Comparison of ENCODE assay signal across 8 cellular contexts in genomic region chr1:51189421-51190073, GRCh38.
DNase-seq lines count a peak whose midpoint lies in the region; TF ChIP-seq lines count a peak whose summit lies in the region.

No MANE protein-coding gene starts in this region.

- no peak overlapping the region for H3K9ac ChIP-seq in OCI-LY3 (ENCODE audit: low read length)

- no peak overlapping the region for H2AFZ ChIP-seq in OCI-LY3 (ENCODE audit: low read depth, low read length)

- no peak overlapping the region for H3K4me3 ChIP-seq in OCI-LY3 (ENCODE audit: low read length)

- no peaks in the 10 kb centered on the region for H3K4me1 ChIP-seq in OCI-LY3 (ENCODE audit: low read length)

- TF ChIP-seq CTCF in OCI-LY3 (IDR thresholded peaks at IDR 0.05; ENCODE audit: low read depth, low read length), result peak; percentile 84

- no peaks in the 10 kb centered on the region for H4K20me1 ChIP-seq in OCI-LY3 (ENCODE audit: insufficient read depth, low read length)

- no peak overlapping the region for H3K27ac ChIP-seq in OCI-LY3 (ENCODE audit: low read length)

- H3K27me3 ChIP-seq in OCI-LY3 (ENCODE audit: low read depth, low read length), result 0 out of 2 replicates have a peak, but pooled peaks cover 4% of the 10 kb centered on the region

- H3K36me3 ChIP-seq in OCI-LY3 (replicated peaks; ENCODE audit: low read depth, low read length), result no peaks in the 10 kb centered on the region

- H3K79me2 ChIP-seq in OCI-LY3 (ENCODE audit: low read length), result no peaks in the 10 kb centered on the region

- peak; percentile 15 for DNase-seq in activated CD4-positive, CD25-positive, alpha-beta regulatory T cell treated with anti-CD3 and anti-CD28 coated beads, Interleukin-2, amount 50 U/mL, for 16 hours (ENCODE audit: low read depth, low spot score)
- DNase-seq in activated CD4-positive, CD25-positive, alpha-beta regulatory T cell treated with anti-CD3 and anti-CD28 coated beads, Interleukin-2, amount 50 U/mL, for 72 hours, result no peak
- DNase-seq in KG1 (lab: John Stamatoyannopoulos, UW) (peak; percentile 31), amniotic epithelial cell (ENCODE audit: low read depth) (peak; percentile 67), iPS DF 4.7 (ENCODE audit: extremely low read depth, low spot score) (peak; percentile 16), 8988T (no peak)
- peak; percentile 8 to 59 (median 15) for DNase-seq in stimulated activated CD4-positive, alpha-beta T cell treated with anti-CD3 and anti-CD28 coated beads, Interleukin-12 subunit alpha, Interleukin-12 subunit beta, amount 100 ng/mL, for 48 hours (ENCODE audit: low read depth in 2 of 3, low spot score in 1 of 3)

- H3K4me2 ChIP-seq in OCI-LY3 (ENCODE audit: low read length), result no peak overlapping the region

- no peaks in the 10 kb centered on the region for H3K9me3 ChIP-seq in OCI-LY3 (ENCODE audit: insufficient read depth, low read length)

Comparison
In these comparisons a context has a peak if more than half of its experiments do, and no peak if none do; other contexts are left out.
1. DNase-seq: peak in activated CD4-positive, CD25-positive, alpha-beta regulatory T cell treated with anti-CD3 and anti-CD28 coated beads, Interleukin-2, amount 50 U/mL, for 16 hours (single experiment), KG1 (single experiment), amniotic epithelial cell (single experiment), iPS DF 4.7 (single experiment) and stimulated activated CD4-positive, alpha-beta T cell treated with anti-CD3 and anti-CD28 coated beads, Interleukin-12 subunit alpha, Interleukin-12 subunit beta, amount 100 ng/mL, for 48 hours (3 of 3); none in activated CD4-positive, CD25-positive, alpha-beta regulatory T cell treated with anti-CD3 and anti-CD28 coated beads, Interleukin-2, amount 50 U/mL, for 72 hours (single experiment) and 8988T (single experiment).